In genomic region chr9:129340427-129341196, GRCh38 we compare ENCODE assay signal across 1 cellular context.
TF ChIP-seq lines count a peak whose summit lies in the region.

No MANE protein-coding gene starts in this region.

TF ChIP-seq in K562, 482 proteins besides CTCF, POLR2A, EP300 and RAD21 (continued from another document):
- TF ChIP-seq ARID4B (CRISPR knock-in tag; IDR thresholded peaks at IDR 0.05): no peak
- TF ChIP-seq ZBTB43 (CRISPR knock-in tag; IDR thresholded peaks at IDR 0.05): 0 out of 2 replicates have a peak, but pooled peaks have one; percentile 73
- peak; percentile 25; the same call in 1 of the 2 replicates for TF ChIP-seq KLF1 (tag; IDR thresholded peaks at IDR 0.05)
- peak; percentile 66 for TF ChIP-seq NKRF (IDR thresholded peaks at IDR 0.05; ENCODE audit: borderline replicate concordance)
- no peak for TF ChIP-seq ZNF395 (CRISPR knock-in tag; IDR thresholded peaks at IDR 0.05)
- 0 out of 2 replicates have a peak, but pooled peaks have one; percentile 24 for TF ChIP-seq MYBL2 (IDR thresholded peaks at IDR 0.05; ENCODE audit: low read depth)
- TF ChIP-seq MYBL2 (CRISPR knock-in tag; IDR thresholded peaks at IDR 0.05; ENCODE audit: borderline replicate concordance): no peak
- peak; percentile 82; the same call in 1 of the 2 replicates for TF ChIP-seq LARP7 (IDR thresholded peaks at IDR 0.05)
- no peak for TF ChIP-seq ZBTB2 (IDR thresholded peaks at IDR 0.05)
- TF ChIP-seq ADNP (tag; IDR thresholded peaks at IDR 0.05): peak; percentile 74; the same call in 1 of the 2 replicates
- TF ChIP-seq E2F6 (IDR thresholded peaks at IDR 0.05; ENCODE audit: borderline replicate concordance in 1 of 2, extremely low read depth in 1 of 2, insufficient read depth in 1 of 2, insufficient read length in 1 of 2, low read depth in 1 of 2, low read length in 1 of 2, poor library complexity in 1 of 2, severe bottlenecking in 1 of 2): no peak
- peak; percentile 92 for TF ChIP-seq ZBTB33 (CRISPR knock-in tag; IDR thresholded peaks at IDR 0.05)
- TF ChIP-seq HDAC1 (IDR thresholded peaks at IDR 0.05): peak in 1 of 2 experiments; percentile 56; a peak in 1 of 4 replicates
- TF ChIP-seq SMARCA5 (IDR thresholded peaks at IDR 0.05): 0 out of 2 replicates have a peak, but pooled peaks have one; percentile 65
- TF ChIP-seq MCM3 (IDR thresholded peaks at IDR 0.05): 0 out of 2 replicates have a peak, but pooled peaks have one; percentile 9
